Comparison of ENCODE assay signal across 13 cellular contexts in genomic region chr14:93787465-93788306, GRCh38. TPM values are rescaled to one million over a fixed set of nuclear protein-coding genes. Genes with fewer than 3 reads are reported as not detected.
DNase-seq lines count a peak whose midpoint lies in the region; ATAC-seq and TF ChIP-seq lines count a peak whose summit lies in the region.
"Had no signal": no experiment of that assay in that cellular context is flagged by ENCODE, and none has a peak within 500 bp of the region (broad histone marks: within the 10 kb centered on the region; RNA-seq: fewer than 3 reads in every experiment).

No MANE protein-coding gene starts in this region.

- no peak overlapping the region for H3K4me3 Mint-ChIP-seq in activated CD4-positive, alpha-beta T cell treated with anti-CD3 and anti-CD28 coated beads for 36 hours
- H3K4me3 Mint-ChIP-seq: activated naive CD4-positive, alpha-beta T cell treated with anti-CD3 and anti-CD28 coated beads, Interleukin-2, amount 10 ng/mL, durations not matched to agents 7 days and 5 days; CD8-positive, alpha-beta T cell had no signal

- peak overlapping the region; percentile 44 for H3K4me3 ChIP-seq in HEK293 (ENCODE audit: low read depth, low read length)
- peak overlapping the region; percentile 26 to 54 (median 32) for H3K4me3 ChIP-seq in skin epidermis

- H3K9me3 Mint-ChIP-seq in activated CD4-positive, alpha-beta T cell treated with anti-CD3 and anti-CD28 coated beads for 36 hours (ENCODE audit: low read depth): no peaks in the 10 kb centered on the region
- H3K9me3 Mint-ChIP-seq: activated naive CD4-positive, alpha-beta T cell treated with anti-CD3 and anti-CD28 coated beads, Interleukin-2, amount 10 ng/mL, durations not matched to agents 7 days and 5 days; CD8-positive, alpha-beta T cell had no signal

- ATAC-seq in activated CD4-positive, alpha-beta T cell treated with anti-CD3 and anti-CD28 coated beads for 36 hours: no peak
- ATAC-seq in HG03520 (IDR thresholded peaks at IDR 0.05; ENCODE audit: unreplicated experiment) (no peak), GM18861 (IDR thresholded peaks at IDR 0.05; ENCODE audit: unreplicated experiment) (no peak)
- ATAC-seq: CD8-positive, alpha-beta T cell had no signal

- no peaks in the 10 kb centered on the region for H3K9me3 ChIP-seq in HEK293 (ENCODE audit: control insufficient read depth, insufficient read depth, low read depth, low read length)

- peaks cover 60% of the 10 kb centered on the region for H3K27me3 Mint-ChIP-seq in activated CD4-positive, alpha-beta T cell treated with anti-CD3 and anti-CD28 coated beads for 36 hours

- H3K4me1 Mint-ChIP-seq in activated CD4-positive, alpha-beta T cell treated with anti-CD3 and anti-CD28 coated beads for 36 hours: peaks cover 3% of the 10 kb centered on the region
- H3K4me1 Mint-ChIP-seq: activated naive CD4-positive, alpha-beta T cell treated with anti-CD3 and anti-CD28 coated beads, Interleukin-2, amount 10 ng/mL, durations not matched to agents 7 days and 5 days had no signal

- H3K27ac ChIP-seq in HEK293 (ENCODE audit: extremely low read depth, low read depth, low read length) (no peak overlapping the region; the same call in 1 of the 2 replicates), skin epidermis (peak overlapping the region in 4 of 21 experiments; percentile 16 to 76 (median 59))

- no peaks in the 10 kb centered on the region for H3K36me3 Mint-ChIP-seq in activated CD4-positive, alpha-beta T cell treated with anti-CD3 and anti-CD28 coated beads for 36 hours (ENCODE audit: low read depth)
- H3K36me3 Mint-ChIP-seq: activated naive CD4-positive, alpha-beta T cell treated with anti-CD3 and anti-CD28 coated beads, Interleukin-2, amount 10 ng/mL, durations not matched to agents 7 days and 5 days; CD8-positive, alpha-beta T cell had no signal

- TF ChIP-seq CTCF in HEK293 (tag by site-specific recombination; IDR thresholded peaks at IDR 0.05): no peak

- no peaks in the 10 kb centered on the region for H3K36me3 ChIP-seq in HEK293 (ENCODE audit: control insufficient read depth in 2 of 2, insufficient read depth in 1 of 2, low read length in 2 of 2)

- CTCF ChIA-PET in HEK293 (lab: Yijun Ruan, JAX): no interaction called here
- CTCF ChIA-PET in activated CD4-positive, alpha-beta T cell treated with anti-CD3 and anti-CD28 coated beads for 36 hours (lab: Charles Lee): no interaction called here

- DNase-seq in cerebellum (ENCODE audit: low spot score): peak; percentile 26
- DNase-seq in left kidney (ENCODE audit: low read depth, low spot score): peak; percentile 65
- no peak for DNase-seq in activated CD4-positive, alpha-beta T cell treated with anti-CD3 and anti-CD28 coated beads for 36 hours
- DNase-seq in stimulated activated CD8-positive, alpha-beta memory T cell treated with anti-CD3 and anti-CD28 coated beads, Interleukin-4, amount 100 ng/mL, for 48 hours: no peak
- DNase-seq: activated CD4-positive, CD25-positive, alpha-beta regulatory T cell; activated naive CD4-positive, alpha-beta T cell treated with anti-CD3 and anti-CD28 coated beads, Interleukin-2, amount 10 ng/mL, durations not matched to agents 7 days and 5 days; CD8-positive, alpha-beta T cell; erythroblast; NCI-H2107 had no signal

- H3K27ac Mint-ChIP-seq in activated CD4-positive, alpha-beta T cell treated with anti-CD3 and anti-CD28 coated beads for 36 hours: no peak overlapping the region
- H3K27ac Mint-ChIP-seq: activated naive CD4-positive, alpha-beta T cell treated with anti-CD3 and anti-CD28 coated beads, Interleukin-2, amount 10 ng/mL, durations not matched to agents 7 days and 5 days; CD8-positive, alpha-beta T cell had no signal

- intact Hi-C loops in activated CD4-positive, alpha-beta T cell treated with anti-CD3 and anti-CD28 coated beads for 36 hours (cut with DNase I, micrococcal nuclease): no loop called here

- no peaks in the 10 kb centered on the region; the same call in 1 of the 2 replicates for H3K4me1 ChIP-seq in HEK293 (ENCODE audit: control insufficient read depth, insufficient read depth, low read length)

- POLR2A ChIA-PET in HEK293 (lab: Yijun Ruan, JAX): no interaction called here
- POLR2A ChIA-PET in activated CD4-positive, alpha-beta T cell treated with anti-CD3 and anti-CD28 coated beads for 36 hours (lab: Charles Lee): no interaction called here

TF ChIP-seq in HEK293, 187 proteins besides CTCF, POLR2A, EP300 and RAD21:
- TF ChIP-seq ZNF623 (tag by site-specific recombination; IDR thresholded peaks at IDR 0.05) (peak; percentile 35; the same call in 1 of the 2 replicates), ZNF223 (tag by site-specific recombination; IDR thresholded peaks at IDR 0.05) (peak; percentile 88; the same call in 1 of the 2 replicates), ZNF837 (tag by site-specific recombination; IDR thresholded peaks at IDR 0.05) (no peak)

RNA-seq across cellular contexts. Expression of gene PRIMA1, which starts 0.6 kb away (rescaled TPM):
- 0.73 TPM for total RNA-seq in cerebellum
- not detected for total RNA-seq in activated CD4-positive, alpha-beta T cell treated with anti-CD3 and anti-CD28 coated beads for 36 hours
- total RNA-seq: CD8-positive, alpha-beta T cell had no signal

Comparison
In these comparisons a context has a peak if more than half of its experiments do, and no peak if none do; other contexts are left out.
1. DNase-seq: peak in cerebellum (single experiment) and left kidney (single experiment); none in activated CD4-positive, alpha-beta T cell treated with anti-CD3 and anti-CD28 coated beads for 36 hours (single experiment) and stimulated activated CD8-positive, alpha-beta memory T cell treated with anti-CD3 and anti-CD28 coated beads, Interleukin-4, amount 100 ng/mL, for 48 hours (single experiment).